24 cellular contexts compared by ENCODE assay signal in the genomic region with DNA sequence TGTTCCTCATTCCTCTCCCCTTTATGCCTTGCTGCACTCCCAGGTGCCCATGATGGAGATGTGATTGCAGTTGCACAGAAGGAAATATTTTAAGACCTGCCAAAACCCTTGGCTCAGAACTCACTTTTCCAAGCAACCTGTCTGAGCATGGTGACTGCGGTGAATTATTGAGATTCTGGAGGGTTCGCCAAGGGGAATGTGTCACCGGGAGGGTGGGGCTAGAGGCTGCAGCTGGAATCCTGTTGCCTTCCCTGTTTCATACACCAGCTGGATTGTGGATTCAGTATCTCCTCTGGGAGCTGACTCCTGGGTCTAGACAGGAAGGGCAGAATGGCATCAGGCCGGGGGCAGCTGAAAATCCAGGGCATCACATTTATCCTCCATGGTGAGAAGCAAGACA.
"Had no signal": no experiment of that assay in that cellular context is flagged by ENCODE, and none has a peak within 500 bp of the region (broad histone marks: within the 10 kb centered on the region; RNA-seq: fewer than 3 reads in every experiment).

No MANE protein-coding gene starts in this region.

- H3K27me3 ChIP-seq: esophagus muscularis mucosa, foreskin keratinocyte, gastroesophageal sphincter, heart left ventricle, hepatocyte, left lung, ovary, sigmoid colon, tibial nerve, upper lobe of left lung, uterus had no signal

- DNase-seq: dermis blood vessel endothelial cell; effector memory CD4-positive, alpha-beta T cell; heart left ventricle; kidney; left lung; mesenchymal stem cell; midbrain; naive thymus-derived CD4-positive, alpha-beta T cell; occipital lobe; ovary; posterior cingulate gyrus; psoas muscle; right cardiac atrium; sigmoid colon; stimulated activated naive B cell treated with anti-CD40 and anti-IgM and Interleukin-4, amounts not matched to agents 10 μg/mL and 1 μg/mL and 100 μg/mL, for 72 hours; upper lobe of left lung; uterus had no signal

- H3K4me1 ChIP-seq: esophagus muscularis mucosa, foreskin keratinocyte, gastroesophageal sphincter, heart left ventricle, left lung, psoas muscle, sigmoid colon, tibial nerve, upper lobe of left lung, uterus had no signal

- H3K9me3 ChIP-seq: ovary, uterus had no signal

- H3K27ac ChIP-seq: coronary artery, esophagus muscularis mucosa, foreskin keratinocyte, gastroesophageal sphincter, heart left ventricle, hepatocyte, left lung, ovary, psoas muscle, sigmoid colon, thoracic aorta, tibial nerve, upper lobe of left lung, uterus had no signal

- H3K4me3 ChIP-seq: coronary artery, esophagus muscularis mucosa, gastroesophageal sphincter, heart left ventricle, hepatocyte, left lung, ovary, psoas muscle, sigmoid colon, thoracic aorta, tibial nerve, upper lobe of left lung, uterus had no signal

- H3K4me2 ChIP-seq: hepatocyte had no signal

- ATAC-seq: foreskin keratinocyte; gastroesophageal sphincter; heart left ventricle; left lung; naive thymus-derived CD4-positive, alpha-beta T cell; psoas muscle; right cardiac atrium; stimulated activated naive B cell treated with anti-CD40 and anti-IgM and Interleukin-4, amounts not matched to agents 10 μg/mL and 1 μg/mL and 100 μg/mL, for 72 hours had no signal

- H2AFZ ChIP-seq: hepatocyte had no signal

- H3K36me3 ChIP-seq: esophagus muscularis mucosa, gastroesophageal sphincter, heart left ventricle, left lung, ovary, sigmoid colon, thoracic aorta, tibial nerve, upper lobe of left lung, uterus had no signal
